Comparison of ENCODE assay signal across 8 cellular contexts in the genomic region with DNA sequence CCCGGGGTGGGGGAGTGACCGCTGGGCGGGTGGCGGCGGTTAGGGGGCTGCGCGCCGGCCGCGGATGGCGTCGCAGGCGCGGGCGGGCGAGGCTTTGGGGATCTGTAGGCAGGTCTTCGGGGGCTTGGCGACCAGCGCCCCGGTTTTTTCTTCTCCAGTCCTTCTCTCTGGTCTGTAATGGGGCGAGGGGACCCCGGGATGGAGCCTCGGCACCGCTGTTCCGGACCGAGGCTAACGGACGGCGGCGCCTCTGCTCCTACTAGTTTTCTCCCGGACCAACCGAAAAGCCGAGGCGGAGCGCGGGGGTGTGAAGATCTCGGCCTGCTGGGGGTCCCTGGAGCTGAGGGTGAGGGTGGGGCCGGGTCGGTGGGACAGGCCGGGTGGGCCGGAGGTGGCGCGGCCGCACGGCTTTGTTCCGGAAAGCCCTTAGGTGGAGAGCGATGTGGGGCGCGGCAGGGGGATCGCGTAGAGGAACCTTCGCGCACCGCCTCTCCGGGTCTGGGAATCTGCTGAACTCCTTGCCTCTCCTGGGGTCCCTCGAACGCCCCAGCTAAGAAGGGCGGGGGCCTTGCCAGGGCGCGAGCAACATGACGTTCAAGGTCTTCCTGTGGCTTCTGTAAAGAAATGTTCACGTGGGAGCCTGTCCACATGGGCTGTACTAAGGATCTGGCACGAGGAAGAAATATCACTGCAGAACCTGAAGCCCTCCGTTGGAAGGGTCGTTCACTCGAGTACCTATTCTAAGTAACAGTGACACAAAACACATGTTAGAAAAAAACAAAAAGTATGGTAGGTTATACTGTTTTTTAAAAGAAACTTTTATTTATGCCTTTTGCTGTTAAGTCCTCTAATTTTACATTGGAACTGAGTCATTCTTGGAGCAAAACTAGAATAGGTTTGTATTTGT. TPM values are rescaled to one million over a fixed set of nuclear protein-coding genes. Genes with fewer than 3 reads are reported as not detected.
A peak's percentile ranks its signal among the peaks of the same experiment; 100 is the strongest.
DNase-seq lines count a peak whose midpoint lies in the region; ATAC-seq and TF ChIP-seq lines count a peak whose summit lies in the region.

No MANE protein-coding gene starts in this region.

- no peaks in the 10 kb centered on the region for H3K27me3 Mint-ChIP-seq in Calu3 (ENCODE audit: unreplicated experiment)

- no peaks in the 10 kb centered on the region for H3K27me3 ChIP-seq in HUES6 (ENCODE audit: control insufficient read depth, insufficient read depth, low read length)
- H3K27me3 ChIP-seq in gastroesophageal sphincter: no peaks in the 10 kb centered on the region

- TF ChIP-seq EP300 in gastroesophageal sphincter (IDR thresholded peaks at IDR 0.05): no peak

- H3K36me3 ChIP-seq in HUES6 (ENCODE audit: control insufficient read depth, insufficient read depth, low read length): no peaks in the 10 kb centered on the region
- no peaks in the 10 kb centered on the region for H3K36me3 ChIP-seq in gastroesophageal sphincter

- WGBS in gastroesophageal sphincter (ENCODE audit: low coverage in 1 of 2), 2 donors: 0% methylated on average over 5 to 6 of the region's 66 CpGs

- CTCF ChIA-PET in Calu3 (lab: Charles Lee): interaction anchor here (0.6 to 1.7 kb wide), 3 partner anchors 82 to 1453 kb away, joined by 3 to 14 read pairs (median 4); no protein-coding TSS in a partner anchor

- peak overlapping the region; percentile 97 for H3K4me3 Mint-ChIP-seq in Calu3 (ENCODE audit: low read depth, unreplicated experiment)

- intact Hi-C loops in Calu3 (cut with micrococcal nuclease; ENCODE audit: unreplicated experiment): loop anchor here (1.0 to 5.0 kb wide), 2 partner anchors 45 to 66 kb away; no protein-coding TSS in a partner anchor

- H3K4me3 ChIP-seq in HUES6 (ENCODE audit: low read depth, low read length) (peak overlapping the region; percentile 79), gastroesophageal sphincter (peak overlapping the region; percentile 69 to 96)

- no peak for TF ChIP-seq CTCF in Calu3 (IDR thresholded peaks at IDR 0.05; ENCODE audit: unreplicated experiment)
- no peak for TF ChIP-seq CTCF in gastroesophageal sphincter (IDR thresholded peaks at IDR 0.05)

- ATAC-seq in GM21390 (IDR thresholded peaks at IDR 0.05; ENCODE audit: unreplicated experiment): peak; percentile 30
- no peak for ATAC-seq in gastroesophageal sphincter

- BruUV-seq in Calu3 (replicated peaks; lab: Mats Ljungman, UMichigan): TSS peak; percentile 74

- peaks cover 40% of the 10 kb centered on the region for H3K36me3 Mint-ChIP-seq in Calu3 (ENCODE audit: insufficient read depth, unreplicated experiment)

- peak overlapping the region; percentile 83 for H3K27ac ChIP-seq in HUES6 (ENCODE audit: low read depth, low read length)
- peak overlapping the region; percentile 91 to 100 (median 100) for H3K27ac ChIP-seq in gastroesophageal sphincter

- H3K4me1 ChIP-seq in HUES6 (ENCODE audit: control insufficient read depth, insufficient read depth, low read length) (peaks cover 29% of the 10 kb centered on the region), gastroesophageal sphincter (peaks cover 0 to 35% (median 13%) of the 10 kb centered on the region in 3 donors)

- DNase-seq in Calu3 (peak; percentile 53), SIG-M5 (lab: John Stamatoyannopoulos, UW) (peak; percentile 52), occipital lobe (lab: John Stamatoyannopoulos, UW) (peak; percentile 55), superior temporal gyrus (ENCODE audit: extremely low spot score) (peak; percentile 68)
- DNase-seq in activated gamma-delta T cell treated with anti-CD3 and anti-CD28 coated beads, Interleukin-2, amount 50 U/mL, for 16 hours (ENCODE audit: low read depth): peak; percentile 47

- peak overlapping the region; percentile 88 for H3K9ac ChIP-seq in HUES6 (ENCODE audit: low read length)

- H3K9me3 Mint-ChIP-seq in Calu3 (ENCODE audit: low read depth, unreplicated experiment): no peaks in the 10 kb centered on the region

- no peaks in the 10 kb centered on the region for H3K9me3 ChIP-seq in HUES6 (ENCODE audit: control insufficient read depth, insufficient read depth, low read depth, low read length)
- no peaks in the 10 kb centered on the region for H3K9me3 ChIP-seq in gastroesophageal sphincter

- TF ChIP-seq POLR2A in gastroesophageal sphincter (IDR thresholded peaks at IDR 0.05): no peak

- H3K27ac Mint-ChIP-seq in Calu3 (ENCODE audit: unreplicated experiment): peak overlapping the region; percentile 99

- peaks cover 28% of the 10 kb centered on the region for H3K4me1 Mint-ChIP-seq in Calu3 (ENCODE audit: low read depth, unreplicated experiment)

RNA-seq across cellular contexts. Expression of gene SLC39A10, which starts 0.9 kb away (rescaled TPM):
- 49.0 and 133 TPM in 2 replicates for total RNA-seq in Calu3 (2022)
- total RNA-seq in gastroesophageal sphincter: 10 to 100 TPM in 1 of 4 donors, 1 to 10 TPM in 3; 7.1 to 14.6 (median 9.5) TPM
- total RNA-seq in occipital lobe: 154 TPM
